In the genomic region with DNA sequence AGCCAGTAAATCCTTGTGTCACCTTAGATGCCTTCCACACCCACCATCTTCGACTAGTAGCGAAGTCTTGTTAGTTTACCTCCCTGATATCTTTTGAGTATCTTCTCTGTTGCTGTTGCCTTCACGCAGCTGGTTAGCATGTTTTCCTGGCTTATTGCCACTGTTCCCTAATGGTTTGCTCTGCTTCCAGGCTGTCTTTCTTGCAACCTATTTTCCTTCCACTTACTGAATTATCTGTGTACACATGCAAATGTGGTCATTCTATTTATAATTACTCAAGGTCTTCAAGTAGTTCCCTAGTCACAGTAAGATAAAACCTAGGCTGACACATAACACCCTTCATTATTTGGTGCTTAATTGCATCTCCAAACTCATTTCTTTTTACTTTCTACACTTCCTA, we compare ENCODE assay signal across 23 cellular contexts.
DNase-seq lines count a peak whose midpoint lies in the region; TF ChIP-seq lines count a peak whose summit lies in the region.
"Had no signal": no experiment of that assay in that cellular context is flagged by ENCODE, and none has a peak within 500 bp of the region (broad histone marks: within the 10 kb centered on the region; RNA-seq: fewer than 3 reads in every experiment).

No MANE protein-coding gene starts in this region.

- no peak overlapping the region for H3K4me2 ChIP-seq in osteoblast (ENCODE audit: insufficient read depth, low read length)
- H3K4me2 ChIP-seq: hepatocyte, PC-9 had no signal

- no peak overlapping the region for H3K4me3 ChIP-seq in osteoblast (ENCODE audit: insufficient read depth, low read length)
- H3K4me3 ChIP-seq: esophagus muscularis mucosa, hepatocyte, PC-9, psoas muscle, vagina had no signal

- no peaks in the 10 kb centered on the region for H3K79me2 ChIP-seq in osteoblast (ENCODE audit: insufficient read depth, low read length)
- H3K79me2 ChIP-seq: hepatocyte had no signal

- no peak for TF ChIP-seq CTCF in osteoblast (IDR thresholded peaks at IDR 0.05; ENCODE audit: extremely low read depth, low read depth, low read length)

- no peaks in the 10 kb centered on the region for H4K20me1 ChIP-seq in osteoblast (ENCODE audit: insufficient read depth, low read length)

- H3K36me3 ChIP-seq in osteoblast (ENCODE audit: insufficient read depth, low read length): no peaks in the 10 kb centered on the region
- H3K36me3 ChIP-seq: esophagus muscularis mucosa, neutrophil, vagina had no signal

- H2AFZ ChIP-seq in osteoblast (ENCODE audit: low read length): no peak overlapping the region
- H2AFZ ChIP-seq: hepatocyte, PC-9 had no signal

- no peaks in the 10 kb centered on the region for H3K9me3 ChIP-seq in osteoblast (ENCODE audit: low read depth, low read length)
- H3K9me3 ChIP-seq: esophagus muscularis mucosa, neutrophil, psoas muscle, vagina had no signal

- no peaks in the 10 kb centered on the region for H3K4me1 ChIP-seq in osteoblast (ENCODE audit: insufficient read depth, low read length)
- H3K4me1 ChIP-seq: esophagus muscularis mucosa, psoas muscle, vagina had no signal

- H3K27me3 ChIP-seq in osteoblast (ENCODE audit: insufficient read depth, low read length): no peaks in the 10 kb centered on the region
- H3K27me3 ChIP-seq: esophagus muscularis mucosa, hepatocyte, neutrophil, vagina had no signal

- H3K27ac ChIP-seq in osteoblast (ENCODE audit: low read depth, low read length): no peak overlapping the region
- H3K27ac ChIP-seq: 22Rv1, esophagus muscularis mucosa, hepatocyte, HL-60, neutrophil, PC-9, psoas muscle, vagina had no signal

- peak; percentile 58 for DNase-seq in DMS 273 (lab: John Stamatoyannopoulos, UW; ENCODE audit: unreplicated experiment)
- no peak for DNase-seq in DMS 273 treated with DMSO at 0.1 percent for 48 hours (lab: John Stamatoyannopoulos, UW)
- DNase-seq in NCI-H1092 (lab: John Stamatoyannopoulos, UW): peak; percentile 17
- peak; percentile 52 for DNase-seq in NCI-H2171 treated with DMSO at 0.1 percent for 48 hours (lab: John Stamatoyannopoulos, UW)
- DNase-seq in medulla oblongata (ENCODE audit: extremely low spot score): peak; percentile 45
- no peak for DNase-seq in osteoblast (ENCODE audit: insufficient read length, low spot score, missing footprints)
- DNase-seq in middle frontal gyrus (ENCODE audit: extremely low spot score, low spot score): no peak
- DNase-seq in HuH-7 (ENCODE audit: low spot score): no peak
- DNase-seq: activated CD4-positive, CD25-positive, alpha-beta regulatory T cell treated with anti-CD3 and anti-CD28 coated beads, Interleukin-2, amount 50 U/mL, for 72 hours; activated CD8-positive, alpha-beta T cell treated with anti-CD3 and anti-CD28 coated beads for 36 hours; left cardiac atrium; mammary epithelial cell; PC-9; psoas muscle; stimulated activated CD4-positive, alpha-beta T cell treated with anti-CD3 and anti-CD28 coated beads, Interleukin-15, amount 100 ng/mL, for 24 hours; stimulated activated naive CD4-positive, alpha-beta T cell treated with Interleukin-2 at 50 U/mL for 16 hours; T-helper 2 cell had no signal

Comparison
In these comparisons a context has a peak if more than half of its experiments do, and no peak if none do; other contexts are left out.
1. DNase-seq: peak in DMS 273 (single experiment), NCI-H1092 (single experiment), NCI-H2171 treated with DMSO at 0.1 percent for 48 hours (single experiment) and medulla oblongata (single experiment); none in DMS 273 treated with DMSO at 0.1 percent for 48 hours (single experiment), osteoblast (single experiment), middle frontal gyrus (single experiment) and HuH-7 (single experiment).